28 cellular contexts compared by ENCODE assay signal in the genomic region with DNA sequence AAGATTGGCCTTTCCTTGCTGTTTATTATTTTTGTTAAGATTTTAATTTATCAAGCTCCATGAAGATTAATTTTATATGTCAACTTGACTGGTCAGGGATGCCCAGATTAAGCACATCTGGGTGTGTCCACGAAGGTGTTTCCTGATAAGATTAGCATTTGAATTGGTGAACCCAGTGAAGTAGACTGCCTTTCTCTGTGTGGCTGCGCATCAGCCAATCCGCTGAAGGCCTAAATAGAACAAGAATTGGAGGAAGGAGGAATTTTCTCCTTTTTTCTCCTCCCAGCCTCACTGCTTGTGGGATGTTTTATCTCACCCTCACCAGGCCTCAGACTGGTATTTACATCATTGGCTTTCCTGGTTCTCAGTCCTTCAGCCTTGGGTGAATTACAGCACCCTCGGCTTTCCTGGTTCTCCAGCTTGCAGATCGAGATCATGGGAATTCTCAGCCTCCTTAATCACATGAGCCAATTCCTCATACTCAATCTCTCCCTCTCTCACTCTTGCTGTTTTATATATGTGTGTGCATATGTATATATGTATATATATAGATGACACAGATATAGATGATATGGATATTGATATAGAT.
"Had no signal": no experiment of that assay in that cellular context is flagged by ENCODE, and none has a peak within 500 bp of the region (broad histone marks: within the 10 kb centered on the region; RNA-seq: fewer than 3 reads in every experiment).

No MANE protein-coding gene starts in this region.

- H3K27ac Mint-ChIP-seq: activated naive CD4-positive, alpha-beta T cell treated with anti-CD3 and anti-CD28 coated beads, Interleukin-2, amount 50 U/mL, for 72 hours; activated T-cell treated with anti-CD3 and anti-CD28 coated beads, Interleukin-2, amount 50 U/mL, for 24 hours; activated T-helper 17 cell treated with anti-CD3 and anti-CD28 coated beads, Interleukin-2, amount 50 U/mL, for 72 hours; natural killer cell; stimulated activated naive CD8-positive, alpha-beta T cell treated with anti-CD3 and anti-CD28 coated beads, Interleukin-15, Interleukin-2, amounts not matched to agents 100 ng/mL and 50 ng/mL, for 24 hours; T-helper 17 cell had no signal

- H3K4me1 ChIP-seq: breast epithelium, colonic mucosa, esophagus muscularis mucosa, gastrocnemius medialis, psoas muscle, right atrium auricular region had no signal

- H3K4me3 ChIP-seq: adrenal gland, breast epithelium, colonic mucosa, esophagus muscularis mucosa, gastrocnemius medialis, pancreas, psoas muscle, right atrium auricular region, suprapubic skin had no signal

- H3K36me3 ChIP-seq: adrenal gland, breast epithelium, colonic mucosa, esophagus muscularis mucosa, gastrocnemius medialis, pancreas, right atrium auricular region, suprapubic skin, WERI-Rb-1 had no signal

- FAIRE-seq: astrocyte, islet of Langerhans, pancreas had no signal

- H3K9me3 Mint-ChIP-seq: natural killer cell; stimulated activated naive CD8-positive, alpha-beta T cell treated with anti-CD3 and anti-CD28 coated beads, Interleukin-15, Interleukin-2, amounts not matched to agents 100 ng/mL and 50 ng/mL, for 24 hours had no signal

- H3K27me3 Mint-ChIP-seq: activated T-cell treated with anti-CD3 and anti-CD28 coated beads, Interleukin-2, amount 50 U/mL, for 24 hours; activated T-helper 17 cell treated with anti-CD3 and anti-CD28 coated beads, Interleukin-2, amount 50 U/mL, for 72 hours; stimulated activated naive CD8-positive, alpha-beta T cell treated with anti-CD3 and anti-CD28 coated beads, Interleukin-15, Interleukin-2, amounts not matched to agents 100 ng/mL and 50 ng/mL, for 24 hours had no signal

- H3K9me3 ChIP-seq: adrenal gland, breast epithelium, colonic mucosa, esophagus muscularis mucosa, gastrocnemius medialis, pancreas, psoas muscle, right atrium auricular region, suprapubic skin had no signal

- H3K36me3 Mint-ChIP-seq: natural killer cell had no signal

- H3K4me3 Mint-ChIP-seq: activated T-cell treated with anti-CD3 and anti-CD28 coated beads, Interleukin-2, amount 50 U/mL, for 24 hours; activated T-helper 17 cell treated with anti-CD3 and anti-CD28 coated beads, Interleukin-2, amount 50 U/mL, for 72 hours; natural killer cell; stimulated activated naive CD8-positive, alpha-beta T cell treated with anti-CD3 and anti-CD28 coated beads, Interleukin-15, Interleukin-2, amounts not matched to agents 100 ng/mL and 50 ng/mL, for 24 hours; T-helper 17 cell had no signal

- DNase-seq: activated CD4-positive, alpha-beta T cell treated with anti-CD3 and anti-CD28 coated beads for 1 hour; activated CD8-positive, alpha-beta memory T cell treated with anti-CD3 and anti-CD28 coated beads for 24 hours; activated CD8-positive, alpha-beta memory T cell treated with anti-CD3 and anti-CD28 coated beads, Interleukin-2, amount 50 U/mL, for 4 hours; activated T-cell treated with anti-CD3 and anti-CD28 coated beads, Interleukin-2, amount 50 U/mL, for 24 hours; adrenal gland; colonic mucosa; gastrocnemius medialis; hypothalamus; left cardiac atrium; midbrain; natural killer cell; pancreas; psoas muscle; stimulated activated CD4-positive, alpha-beta T cell treated with anti-CD3 and anti-CD28 coated beads, Interleukin-12 subunit alpha, Interleukin-12 subunit beta, amount 100 ng/mL, for 4 hours; stimulated activated CD4-positive, alpha-beta T cell treated with anti-CD3 and anti-CD28 coated beads, Interleukin-4, amount 100 ng/mL, for 4 hours; SW 1271; T-helper 17 cell; trophoblast cell; WERI-Rb-1 had no signal

- H3K27ac ChIP-seq: adrenal gland, breast epithelium, colonic mucosa, esophagus muscularis mucosa, gastrocnemius medialis, pancreas, psoas muscle, right atrium auricular region, suprapubic skin, WERI-Rb-1 had no signal

- ATAC-seq: activated naive CD4-positive, alpha-beta T cell treated with anti-CD3 and anti-CD28 coated beads, Interleukin-2, amount 50 U/mL, for 72 hours; activated T-helper 17 cell treated with anti-CD3 and anti-CD28 coated beads, Interleukin-2, amount 50 U/mL, for 72 hours; gastrocnemius medialis; left cardiac atrium; natural killer cell; pancreas; psoas muscle; T-helper 17 cell had no signal

- H3K27me3 ChIP-seq: adrenal gland, breast epithelium, colonic mucosa, esophagus muscularis mucosa, gastrocnemius medialis, pancreas, right atrium auricular region, suprapubic skin had no signal
